ENCODE assay signal across 8 cellular contexts in the genomic region with DNA sequence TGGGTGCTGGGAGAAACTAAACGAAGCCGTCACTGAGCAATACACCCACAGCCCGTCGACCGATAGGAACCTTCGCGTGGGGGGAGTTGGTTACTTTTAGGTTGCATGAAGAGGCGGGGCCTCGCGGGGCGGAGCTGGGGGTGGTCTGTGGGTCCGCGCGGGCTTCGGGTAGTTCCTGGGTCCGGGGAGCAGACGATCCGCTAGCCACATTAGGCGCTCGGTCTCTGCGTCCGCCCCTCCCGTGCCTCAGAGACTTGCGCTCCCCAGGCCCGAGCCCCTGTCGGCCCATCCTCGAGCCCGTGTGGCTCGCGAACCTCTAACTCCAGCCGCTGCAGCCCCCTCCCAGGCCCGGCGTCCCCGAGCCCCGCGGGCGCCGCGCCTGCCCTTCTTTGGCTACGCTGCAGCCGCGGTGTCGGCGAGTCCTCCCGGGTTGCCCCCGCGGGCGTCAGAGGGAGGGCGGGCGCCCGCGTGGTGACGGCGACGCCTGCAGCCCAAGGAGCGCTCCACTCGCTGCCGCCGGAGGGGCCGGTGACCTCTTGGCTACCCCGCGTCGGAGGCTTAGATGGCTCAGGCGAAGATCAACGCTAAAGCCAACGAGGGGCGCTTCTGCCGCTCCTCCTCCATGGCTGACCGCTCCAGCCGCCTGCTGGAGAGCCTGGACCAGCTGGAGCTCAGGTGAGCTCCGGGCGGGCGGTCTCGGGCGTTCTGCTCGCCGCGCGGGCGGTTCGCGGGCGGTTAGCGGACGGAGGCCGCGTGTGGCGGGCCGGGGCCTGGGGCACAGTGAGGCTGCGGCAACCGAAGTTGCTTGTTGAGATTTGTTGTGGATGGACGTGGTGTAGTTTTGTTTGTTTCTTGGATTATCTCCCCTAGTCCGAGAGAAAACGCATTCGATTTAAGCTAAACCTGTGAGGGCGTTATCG. TPM values are rescaled to one million over a fixed set of nuclear protein-coding genes. Genes with fewer than 3 reads are reported as not detected.
DNase-seq lines count a peak whose midpoint lies in the region; ATAC-seq and TF ChIP-seq lines count a peak whose summit lies in the region.

A gene (plus strand): TSS at position 191 of the 920 bp plus-strand sequence. CDS start 372 bp downstream, at position 563.

- POLR2A ChIA-PET in OCI-LY7 (lab: Charles Lee), result interaction anchor here (0.6 to 2.4 kb wide), 13 partner anchors 10 to 222 kb away, joined by 3 to 11 read pairs (median 3); a partner anchor contains a TSS

- H3K9me3 ChIP-seq in HUES48 (ENCODE audit: control insufficient read depth, insufficient read depth, low read length), result no peaks in the 10 kb centered on the region
- H3K9me3 ChIP-seq in OCI-LY7 (ENCODE audit: low read length), result no peaks in the 10 kb centered on the region

- peak within 1 kb of the TSS; percentile 93 for H2AFZ ChIP-seq in OCI-LY7 (ENCODE audit: low read length)

- 0 out of 2 replicates have a peak, but pooled peaks have one; percentile 23 for TF ChIP-seq CTCF in OCI-LY7 (conservative IDR thresholded peaks at IDR 0.05; ENCODE audit: low read length)

- DNase-seq in DMS 273 (lab: John Stamatoyannopoulos, UW; ENCODE audit: unreplicated experiment) (peak; percentile 94), OCI-LY7 (ENCODE audit: low spot score) (peak; percentile 96), activated T-cell treated with anti-CD3 and anti-CD28 coated beads for 24 hours (ENCODE audit: low read depth) (peak; percentile 85), epithelial cell of prostate (ENCODE audit: low read depth, low spot score) (no peak), mucosa of gallbladder (ENCODE audit: low spot score) (peak; percentile 84)
- DNase-seq in stimulated activated CD8-positive, alpha-beta memory T cell treated with anti-CD3 and anti-CD28 coated beads, Interleukin-4, amount 100 ng/mL, for 24 hours (ENCODE audit: low read depth), result peak; percentile 89

- peak within 1 kb of the TSS; percentile 60 for H3K9ac ChIP-seq in HUES48 (ENCODE audit: low read depth, low read length)

- peak within 1 kb of the TSS; percentile 76 for H3K4me3 ChIP-seq in HUES48 (ENCODE audit: low read depth, low read length)
- H3K4me3 ChIP-seq in OCI-LY7 (ENCODE audit: low read depth, low read length, poor library complexity, severe bottlenecking), result peak within 1 kb of the TSS; percentile 88

- peak within 1 kb of the TSS; percentile 85 for H3K4me2 ChIP-seq in OCI-LY7 (ENCODE audit: low read length)

- BruUV-seq in OCI-LY7 (replicated peaks; lab: Mats Ljungman, UMichigan), result no TSS peak

- peak; percentile 88 for ATAC-seq in GM21390 (IDR thresholded peaks at IDR 0.05; ENCODE audit: unreplicated experiment)

- H3K36me3 ChIP-seq in HUES48 (ENCODE audit: control insufficient read depth, insufficient read depth, low read length), result peaks cover 8% of the 10 kb centered on the region
- peaks cover 30% of the 10 kb centered on the region; the same call in 1 of the 2 replicates for H3K36me3 ChIP-seq in OCI-LY7 (ENCODE audit: insufficient read depth, low read length)

- peaks cover 48% of the 10 kb centered on the region for H3K79me2 ChIP-seq in OCI-LY7 (ENCODE audit: insufficient read depth, low read depth, low read length)

- no peaks in the 10 kb centered on the region for H3K9me2 ChIP-seq in OCI-LY7 (ENCODE audit: insufficient read depth, low read length)

- intact Hi-C loops in OCI-LY7 (cut with micrococcal nuclease; ENCODE audit: unreplicated experiment), result loop anchor here (1.0 to 5.0 kb wide), 6 partner anchors 50 to 217 kb away; a partner anchor contains a TSS

- peaks cover 10% of the 10 kb centered on the region for H3K27me3 ChIP-seq in HUES48 (ENCODE audit: control insufficient read depth, insufficient read depth, low read length)

- CTCF ChIA-PET in OCI-LY7 (lab: Charles Lee; ENCODE audit: unreplicated experiment), result interaction anchor here (0.6 kb wide), 1 partner anchor 217 kb away, joined by 3 read pairs; a partner anchor contains a TSS

- H3K27ac ChIP-seq in HUES48 (ENCODE audit: low read depth, low read length) (peak within 1 kb of the TSS; percentile 83), OCI-LY7 (ENCODE audit: low read depth, low read length, poor library complexity, severe bottlenecking) (peak within 1 kb of the TSS; percentile 82), epithelial cell of prostate (peak within 1 kb of the TSS; percentile 16)

- H3K4me1 ChIP-seq in HUES48 (ENCODE audit: control insufficient read depth, insufficient read depth, low read length), result peaks cover 29% of the 10 kb centered on the region
- peaks cover 20% of the 10 kb centered on the region for H3K4me1 ChIP-seq in OCI-LY7 (ENCODE audit: insufficient read depth, low read length, poor library complexity, severe bottlenecking)

- peaks cover 11% of the 10 kb centered on the region; the same call in 1 of the 2 replicates for H4K20me1 ChIP-seq in OCI-LY7 (ENCODE audit: insufficient read depth, low read length)

RNA-seq across cellular contexts. Expression of the gene that starts here (rescaled TPM):
- 6.8 and 7.7 TPM in 2 replicates for total RNA-seq in OCI-LY7 (2014; rRNA removed; shearing (Covaris generic))
- total RNA-seq in OCI-LY7 (2022) (8.0 and 8.7 TPM in 2 replicates), mucosa of gallbladder (19.9 TPM)

Comparison
In these comparisons a context has a peak if more than half of its experiments do, and no peak if none do; other contexts are left out.
1. H3K27ac ChIP-seq: peak in every context shown above with its lines; median percentile 83 in HUES48; 82 in OCI-LY7; 16 in epithelial cell of prostate.